1 cellular context compared by ENCODE assay signal in genomic region chr5:89878140-89878570, GRCh38.
A peak's percentile ranks its signal among the peaks of the same experiment; 100 is the strongest.
TF ChIP-seq lines count a peak whose summit lies in the region.

No MANE protein-coding gene starts in this region.

TF ChIP-seq in SK-N-SH, 30 proteins besides CTCF, POLR2A, EP300 and RAD21 (continued from another document):
- no peak for TF ChIP-seq RXRA (IDR thresholded peaks at IDR 0.05; ENCODE audit: borderline replicate concordance, low read depth)
- no peak for TF ChIP-seq SIN3A (IDR thresholded peaks at IDR 0.05; ENCODE audit: borderline replicate concordance, low read depth, low read length)
- no peak for TF ChIP-seq USF2 (IDR thresholded peaks at IDR 0.05; ENCODE audit: borderline replicate concordance, low read depth, low read length)
- no peak for TF ChIP-seq IRF3 (IDR thresholded peaks at IDR 0.05; ENCODE audit: low read depth, low read length)
- peak; percentile 88 for TF ChIP-seq USF1 (IDR thresholded peaks at IDR 0.05; ENCODE audit: borderline replicate concordance, low read depth)
- TF ChIP-seq FOSL2 (IDR thresholded peaks at IDR 0.05; ENCODE audit: borderline replicate concordance, low read depth), result peak; percentile 87
- no peak for TF ChIP-seq POLR2AphosphoS5 (IDR thresholded peaks at IDR 0.05; ENCODE audit: low read depth, low read length)
